Comparison of ENCODE assay signal across 8 cellular contexts in the genomic region with DNA sequence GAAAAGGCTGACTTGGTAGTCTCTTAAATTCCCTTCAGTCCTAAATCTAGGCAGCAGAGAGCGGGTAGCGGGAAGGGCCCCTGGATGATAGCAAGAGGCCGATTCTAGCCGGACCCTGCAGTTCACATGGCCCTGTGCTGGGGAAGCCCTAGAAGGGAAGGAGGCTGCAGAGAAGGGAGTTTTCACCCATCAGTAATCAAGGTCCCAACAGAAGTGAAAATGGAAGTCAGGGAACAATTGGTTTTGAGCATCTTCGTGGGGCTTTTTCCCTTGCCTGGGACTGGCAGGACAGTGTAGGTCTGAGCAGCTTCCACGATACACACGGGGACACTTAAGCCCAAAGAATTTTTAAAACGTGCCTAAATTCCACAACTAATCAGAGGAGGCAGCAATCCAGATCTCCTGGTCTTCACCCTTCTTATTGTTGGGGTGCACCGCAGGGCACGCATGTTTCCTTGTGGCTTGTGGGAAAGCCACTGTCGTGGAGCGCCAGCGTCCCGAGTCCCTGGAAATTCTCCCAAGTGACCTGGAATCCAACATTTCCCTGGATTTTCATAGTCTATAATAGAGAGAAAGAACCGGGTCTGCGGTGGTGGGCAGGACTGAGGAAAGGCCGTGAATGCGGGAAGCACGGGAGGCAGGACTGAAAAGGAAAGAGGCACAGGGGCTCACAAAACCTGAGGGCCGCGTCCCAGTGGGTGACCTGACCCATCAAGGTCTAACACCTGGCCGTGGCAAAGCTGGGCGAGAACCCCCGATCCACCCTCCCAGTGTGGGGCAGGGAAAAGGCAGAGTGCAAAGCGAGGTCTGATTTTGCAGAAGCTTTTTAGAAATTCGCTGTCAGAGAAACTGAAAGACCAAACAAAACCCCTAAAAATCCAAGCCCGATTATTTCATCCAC. TPM values are rescaled to one million over a fixed set of nuclear protein-coding genes. Genes with fewer than 3 reads are reported as not detected.
DNase-seq lines count a peak whose midpoint lies in the region; FAIRE-seq and TF ChIP-seq lines count a peak whose summit lies in the region.

No MANE protein-coding gene starts in this region.

- peaks cover 37% of the 10 kb centered on the region for H3K27me3 ChIP-seq in trophoblast cell (ENCODE audit: insufficient read depth, low read length)

- H3K36me3 ChIP-seq in SK-N-MC (ENCODE audit: insufficient read depth, low read length), result peaks cover 7% of the 10 kb centered on the region; the same call in 1 of the 2 replicates
- H3K36me3 ChIP-seq in trophoblast cell (ENCODE audit: control insufficient read depth in 1 of 2, insufficient read depth in 2 of 2, low read length in 2 of 2), result no peaks in the 10 kb centered on the region

- H3K4me3 ChIP-seq in SK-N-MC, result peak overlapping the region; percentile 77
- H3K4me3 ChIP-seq in epithelial cell of proximal tubule (ENCODE audit: low read depth, low read length), result peak overlapping the region; percentile 94
- H3K4me3 ChIP-seq in trophoblast cell (ENCODE audit: low read depth, low read length), result peak overlapping the region; percentile 6

- H4K91ac ChIP-seq in trophoblast cell (ENCODE audit: low read depth, low read length), result no peak overlapping the region

- no peak for FAIRE-seq in RCC 7860 (lab: Jason Lieb, UNC)

- no peak overlapping the region for H3K4ac ChIP-seq in trophoblast cell (ENCODE audit: low read depth, low read length)

- no peak overlapping the region for H2BK5ac ChIP-seq in trophoblast cell (ENCODE audit: low read depth, low read length, poor library complexity)

- H3K79me1 ChIP-seq in trophoblast cell (ENCODE audit: low read length), result no peaks in the 10 kb centered on the region

- H3K9me3 ChIP-seq in SK-N-MC (ENCODE audit: low read depth, low read length) (no peaks in the 10 kb centered on the region), trophoblast cell (ENCODE audit: insufficient read depth, low read depth, low read length) (peaks cover 2% of the 10 kb centered on the region)

- H2AK5ac ChIP-seq in trophoblast cell (ENCODE audit: low read length), result no peak overlapping the region

- H2AFZ ChIP-seq in trophoblast cell (ENCODE audit: insufficient read depth, low read length, poor library complexity), result no peak overlapping the region

- no peak overlapping the region for H2BK12ac ChIP-seq in trophoblast cell (ENCODE audit: low read length)

- H3K14ac ChIP-seq in trophoblast cell (ENCODE audit: low read length), result no peak overlapping the region

- DNase-seq in ELR (ENCODE audit: low read depth), result peak; percentile 27
- no peak for DNase-seq in SK-N-MC (ENCODE audit: low read depth, low spot score)
- DNase-seq in epithelial cell of proximal tubule (ENCODE audit: low read depth), result no peak
- no peak for DNase-seq in trophoblast cell
- DNase-seq in NCI-H2081 treated with DMSO at 0.1 percent for 48 hours (lab: John Stamatoyannopoulos, UW), result no peak
- no peak for DNase-seq in NCI-H1930 (lab: John Stamatoyannopoulos, UW)
- DNase-seq in NAMALWA (ENCODE audit: low spot score), result no peak
- DNase-seq in RCC 7860 (ENCODE audit: low spot score), result no peak

- H3K27ac ChIP-seq in SK-N-MC (no peak overlapping the region), trophoblast cell (ENCODE audit: low read depth, low read length) (no peak overlapping the region)

- no peak overlapping the region for H4K12ac ChIP-seq in trophoblast cell (ENCODE audit: low read depth, low read length)

- H4K8ac ChIP-seq in trophoblast cell (ENCODE audit: low read depth, low read length), result no peak overlapping the region

- H3K18ac ChIP-seq in trophoblast cell (ENCODE audit: low read length), result no peak overlapping the region

- no peaks in the 10 kb centered on the region for H3K79me2 ChIP-seq in trophoblast cell (ENCODE audit: control insufficient read depth, insufficient read depth, low read length, poor library complexity)

- peak overlapping the region; percentile 96 for H3K4me2 ChIP-seq in trophoblast cell (ENCODE audit: low read length)

- no peak overlapping the region for H3K23ac ChIP-seq in trophoblast cell (ENCODE audit: low read length)

- no peak for TF ChIP-seq CTCF in epithelial cell of proximal tubule (conservative IDR thresholded peaks at IDR 0.05; ENCODE audit: low read depth, low read length)

- H3K9ac ChIP-seq in SK-N-MC (ENCODE audit: insufficient read length) (peak overlapping the region; percentile 66), trophoblast cell (ENCODE audit: low read length) (no peak overlapping the region)

- peaks cover 2 to 8% of the 10 kb centered on the region in 2 experiments for H3K4me1 ChIP-seq in trophoblast cell (ENCODE audit: control insufficient read depth in 1 of 2, insufficient read depth in 2 of 2, low read length in 2 of 2)

- H2BK120ac ChIP-seq in trophoblast cell (ENCODE audit: insufficient read depth, low read length, poor library complexity), result no peak overlapping the region

- WGBS in trophoblast cell (ENCODE audit: extremely low coverage, insufficient coverage, insufficient read length), result no CpG with 5 or more reads among the region's 27 CpGs

RNA-seq across cellular contexts. Expression of a gene that starts 0.8 kb away (rescaled TPM):
- total RNA-seq in epithelial cell of proximal tubule, result 36.2 and 39.4 TPM in 2 replicates
- polyA plus RNA-seq in trophoblast cell (2013), result 15.2 and 18.2 TPM in 2 replicates

RNA-seq across cellular contexts. Expression of a gene that starts 29.9 kb away (rescaled TPM):
- total RNA-seq in epithelial cell of proximal tubule, result 0.58 and 1.4 TPM in 2 replicates
- 18.6 and 19.6 TPM in 2 replicates for polyA plus RNA-seq in trophoblast cell (2013)

Comparison
In these comparisons a context has a peak if more than half of its experiments do, and no peak if none do; other contexts are left out.
1. H3K4me3 ChIP-seq: peak in every context shown above with its lines; median percentile 94 in epithelial cell of proximal tubule; 77 in SK-N-MC; 6 in trophoblast cell.